ENCODE assay signal across 8 cellular contexts in genomic region chr5:143403357-143403606, GRCh38. TPM values are rescaled to one million over a fixed set of nuclear protein-coding genes. Genes with fewer than 3 reads are reported as not detected.
DNase-seq lines count a peak whose midpoint lies in the region; ATAC-seq and TF ChIP-seq lines count a peak whose summit lies in the region.

No MANE protein-coding gene starts in this region.

- H3K27me3 ChIP-seq in SJSA1 (replicated peaks) (no peaks in the 10 kb centered on the region), psoas muscle (ENCODE audit: insufficient read depth in 3 of 3, low read length in 2 of 3) (no peaks in the 10 kb centered on the region)

- H3K27ac ChIP-seq in SJSA1 (peak overlapping the region; percentile 98), psoas muscle (peak overlapping the region; percentile 99)

- ATAC-seq in GM18511 (IDR thresholded peaks at IDR 0.05; ENCODE audit: unreplicated experiment) = peak; percentile 5
- peak; percentile 6 for ATAC-seq in HG02610 (IDR thresholded peaks at IDR 0.05; ENCODE audit: unreplicated experiment)
- peak in 3 of 4 donors; percentile 40 to 43 (median 40) for ATAC-seq in psoas muscle

- 1 to 2% (median 1%) methylated on average over 21 to 29 of the region's 29 CpGs for WGBS in psoas muscle, 3 donors

- peaks cover 57% of the 10 kb centered on the region for H3K36me3 ChIP-seq in SJSA1
- H3K36me3 ChIP-seq in psoas muscle (ENCODE audit: insufficient read depth in 1 of 2, low read depth in 1 of 2) = peaks cover 0 to 14% of the 10 kb centered on the region in 2 donors

- H3K4me1 ChIP-seq in SJSA1 (replicated peaks) (peaks cover 47% of the 10 kb centered on the region), psoas muscle (peaks cover 5% of the 10 kb centered on the region)

- H3K4me3 ChIP-seq in SJSA1 = peak overlapping the region; percentile 87
- H3K4me3 ChIP-seq in fibroblast of villous mesenchyme (ENCODE audit: low read depth, low read length) = peak overlapping the region; percentile 94
- H3K4me3 ChIP-seq in psoas muscle = peak overlapping the region; percentile 93

- peak in 1 of 2 experiments; percentile 95 for DNase-seq in SJSA1 (ENCODE audit: low read depth in 1 of 2, low spot score in 2 of 2)
- no peak for DNase-seq in fibroblast of villous mesenchyme (ENCODE audit: low read depth)
- no peak for DNase-seq in psoas muscle
- DNase-seq in NCI-H345 treated with DMSO at 0.1 percent for 48 hours (lab: John Stamatoyannopoulos, UW; ENCODE audit: unreplicated experiment) = no peak
- DNase-seq in GM19238 (ENCODE audit: insufficient read length, low spot score) = no peak
- no peak for DNase-seq in activated CD8-positive, alpha-beta memory T cell treated with anti-CD3 and anti-CD28 coated beads, Interleukin-2, amount 50 U/mL, for 4 hours

- no peak for TF ChIP-seq CTCF in fibroblast of villous mesenchyme (IDR thresholded peaks at IDR 0.05; ENCODE audit: insufficient read depth, low read depth, low read length)
- no peak for TF ChIP-seq CTCF in psoas muscle (IDR thresholded peaks at IDR 0.05)

- intact Hi-C loops in psoas muscle (cut with DNase I) = loop anchor here (2.0 to 10.0 kb wide), 14 partner anchors 86 to 742 kb away; no protein-coding TSS in a partner anchor

- H3K9me3 ChIP-seq in SJSA1 (replicated peaks) (no peaks in the 10 kb centered on the region; the same call in 1 of the 2 replicates), psoas muscle (no peaks in the 10 kb centered on the region)

RNA-seq across cellular contexts. Expression of gene NR3C1, which starts 0.2 kb away (rescaled TPM):
- 76.3 and 86.5 TPM in 2 replicates for total RNA-seq in SJSA1 (2014; rRNA removed; shearing (Covaris generic))
- total RNA-seq in fibroblast of villous mesenchyme (44.8 and 55.7 TPM in 2 replicates), psoas muscle (10 to 100 TPM; 55.8 to 89.7 (median 63.6) TPM)
- polyA plus RNA-seq in psoas muscle = 10 to 100 TPM; 16.5 to 34.5 (median 26.2) TPM
